Comparison of ENCODE assay signal across 1 cellular context in the genomic region with DNA sequence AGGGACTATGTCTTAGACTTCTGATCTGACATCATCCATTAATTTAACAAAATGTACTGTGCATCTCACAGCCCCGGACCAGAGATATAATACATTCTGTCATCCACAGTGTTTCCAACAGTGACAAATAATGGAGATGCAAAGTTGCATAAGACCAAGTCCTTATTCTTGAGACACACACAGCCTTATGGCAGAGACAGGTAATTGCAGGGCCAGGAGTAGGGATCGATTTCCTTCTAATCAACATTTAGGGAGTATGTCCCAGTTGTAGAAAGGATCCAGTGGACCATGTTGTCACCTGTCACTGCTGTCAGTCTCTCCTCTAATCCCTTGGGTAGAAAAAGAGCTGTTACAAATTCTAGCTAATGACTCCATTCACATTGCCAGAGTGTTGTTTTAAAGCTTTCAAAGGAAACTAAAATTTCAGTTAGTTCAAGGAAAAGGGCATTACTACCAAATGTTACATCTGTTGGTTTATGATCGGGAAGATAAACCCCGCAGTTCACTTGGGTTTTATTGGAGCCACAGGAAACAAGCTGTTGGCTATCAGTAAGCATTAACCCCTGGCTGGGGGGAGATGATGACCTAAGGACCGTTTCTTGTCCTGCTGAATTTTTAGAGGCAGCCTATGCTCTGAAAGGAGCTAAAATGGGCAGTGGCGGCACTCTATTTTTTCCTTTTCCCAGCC.
TF ChIP-seq lines count a peak whose summit lies in the region.

No MANE protein-coding gene starts in this region.

TF ChIP-seq in SK-N-SH treated with all-trans-retinoic acid at 6 μM for 48 hours, 23 proteins besides CTCF, POLR2A, EP300 and RAD21:
- TF ChIP-seq, protein P1, sequence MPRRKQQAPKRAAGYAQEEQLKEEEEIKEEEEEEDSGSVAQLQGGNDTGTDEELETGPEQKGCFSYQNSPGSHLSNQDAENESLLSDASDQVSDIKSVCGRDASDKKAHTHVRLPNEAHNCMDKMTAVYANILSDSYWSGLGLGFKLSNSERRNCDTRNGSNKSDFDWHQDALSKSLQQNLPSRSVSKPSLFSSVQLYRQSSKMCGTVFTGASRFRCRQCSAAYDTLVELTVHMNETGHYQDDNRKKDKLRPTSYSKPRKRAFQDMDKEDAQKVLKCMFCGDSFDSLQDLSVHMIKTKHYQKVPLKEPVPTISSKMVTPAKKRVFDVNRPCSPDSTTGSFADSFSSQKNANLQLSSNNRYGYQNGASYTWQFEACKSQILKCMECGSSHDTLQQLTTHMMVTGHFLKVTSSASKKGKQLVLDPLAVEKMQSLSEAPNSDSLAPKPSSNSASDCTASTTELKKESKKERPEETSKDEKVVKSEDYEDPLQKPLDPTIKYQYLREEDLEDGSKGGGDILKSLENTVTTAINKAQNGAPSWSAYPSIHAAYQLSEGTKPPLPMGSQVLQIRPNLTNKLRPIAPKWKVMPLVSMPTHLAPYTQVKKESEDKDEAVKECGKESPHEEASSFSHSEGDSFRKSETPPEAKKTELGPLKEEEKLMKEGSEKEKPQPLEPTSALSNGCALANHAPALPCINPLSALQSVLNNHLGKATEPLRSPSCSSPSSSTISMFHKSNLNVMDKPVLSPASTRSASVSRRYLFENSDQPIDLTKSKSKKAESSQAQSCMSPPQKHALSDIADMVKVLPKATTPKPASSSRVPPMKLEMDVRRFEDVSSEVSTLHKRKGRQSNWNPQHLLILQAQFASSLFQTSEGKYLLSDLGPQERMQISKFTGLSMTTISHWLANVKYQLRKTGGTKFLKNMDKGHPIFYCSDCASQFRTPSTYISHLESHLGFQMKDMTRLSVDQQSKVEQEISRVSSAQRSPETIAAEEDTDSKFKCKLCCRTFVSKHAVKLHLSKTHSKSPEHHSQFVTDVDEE (CRISPR knock-in tag; IDR thresholded peaks at IDR 0.05) = no peak
- TF ChIP-seq, protein P2, sequence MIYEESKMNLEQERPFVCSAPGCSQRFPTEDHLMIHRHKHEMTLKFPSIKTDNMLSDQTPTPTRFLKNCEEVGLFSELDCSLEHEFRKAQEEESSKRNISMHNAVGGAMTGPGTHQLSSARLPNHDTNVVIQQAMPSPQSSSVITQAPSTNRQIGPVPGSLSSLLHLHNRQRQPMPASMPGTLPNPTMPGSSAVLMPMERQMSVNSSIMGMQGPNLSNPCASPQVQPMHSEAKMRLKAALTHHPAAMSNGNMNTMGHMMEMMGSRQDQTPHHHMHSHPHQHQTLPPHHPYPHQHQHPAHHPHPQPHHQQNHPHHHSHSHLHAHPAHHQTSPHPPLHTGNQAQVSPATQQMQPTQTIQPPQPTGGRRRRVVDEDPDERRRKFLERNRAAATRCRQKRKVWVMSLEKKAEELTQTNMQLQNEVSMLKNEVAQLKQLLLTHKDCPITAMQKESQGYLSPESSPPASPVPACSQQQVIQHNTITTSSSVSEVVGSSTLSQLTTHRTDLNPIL (CRISPR knock-in tag; IDR thresholded peaks at IDR 0.05; ENCODE audit: low read depth) = no peak
- TF ChIP-seq CSDC2 (CRISPR knock-in tag; IDR thresholded peaks at IDR 0.05) = no peak
- no peak for TF ChIP-seq ZFP3 (CRISPR knock-in tag; IDR thresholded peaks at IDR 0.05)
- no peak for TF ChIP-seq GLIS3 (CRISPR knock-in tag; IDR thresholded peaks at IDR 0.05)
- no peak for TF ChIP-seq ZNF8 (CRISPR knock-in tag; IDR thresholded peaks at IDR 0.05)
- no peak for TF ChIP-seq ISL1 (CRISPR knock-in tag; IDR thresholded peaks at IDR 0.05)
- no peak for TF ChIP-seq ZC3H10 (CRISPR knock-in tag; IDR thresholded peaks at IDR 0.05)
- TF ChIP-seq RARB (CRISPR knock-in tag; IDR thresholded peaks at IDR 0.05) = no peak
- TF ChIP-seq SNAI2 (CRISPR knock-in tag; IDR thresholded peaks at IDR 0.05) = no peak
- TF ChIP-seq OSR1 (CRISPR knock-in tag; IDR thresholded peaks at IDR 0.05) = no peak
- TF ChIP-seq, protein P3, sequence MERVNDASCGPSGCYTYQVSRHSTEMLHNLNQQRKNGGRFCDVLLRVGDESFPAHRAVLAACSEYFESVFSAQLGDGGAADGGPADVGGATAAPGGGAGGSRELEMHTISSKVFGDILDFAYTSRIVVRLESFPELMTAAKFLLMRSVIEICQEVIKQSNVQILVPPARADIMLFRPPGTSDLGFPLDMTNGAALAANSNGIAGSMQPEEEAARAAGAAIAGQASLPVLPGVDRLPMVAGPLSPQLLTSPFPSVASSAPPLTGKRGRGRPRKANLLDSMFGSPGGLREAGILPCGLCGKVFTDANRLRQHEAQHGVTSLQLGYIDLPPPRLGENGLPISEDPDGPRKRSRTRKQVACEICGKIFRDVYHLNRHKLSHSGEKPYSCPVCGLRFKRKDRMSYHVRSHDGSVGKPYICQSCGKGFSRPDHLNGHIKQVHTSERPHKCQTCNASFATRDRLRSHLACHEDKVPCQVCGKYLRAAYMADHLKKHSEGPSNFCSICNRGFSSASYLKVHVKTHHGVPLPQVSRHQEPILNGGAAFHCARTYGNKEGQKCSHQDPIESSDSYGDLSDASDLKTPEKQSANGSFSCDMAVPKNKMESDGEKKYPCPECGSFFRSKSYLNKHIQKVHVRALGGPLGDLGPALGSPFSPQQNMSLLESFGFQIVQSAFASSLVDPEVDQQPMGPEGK (CRISPR knock-in tag; IDR thresholded peaks at IDR 0.05; ENCODE audit: borderline replicate concordance) = no peak
